In the genomic region with DNA sequence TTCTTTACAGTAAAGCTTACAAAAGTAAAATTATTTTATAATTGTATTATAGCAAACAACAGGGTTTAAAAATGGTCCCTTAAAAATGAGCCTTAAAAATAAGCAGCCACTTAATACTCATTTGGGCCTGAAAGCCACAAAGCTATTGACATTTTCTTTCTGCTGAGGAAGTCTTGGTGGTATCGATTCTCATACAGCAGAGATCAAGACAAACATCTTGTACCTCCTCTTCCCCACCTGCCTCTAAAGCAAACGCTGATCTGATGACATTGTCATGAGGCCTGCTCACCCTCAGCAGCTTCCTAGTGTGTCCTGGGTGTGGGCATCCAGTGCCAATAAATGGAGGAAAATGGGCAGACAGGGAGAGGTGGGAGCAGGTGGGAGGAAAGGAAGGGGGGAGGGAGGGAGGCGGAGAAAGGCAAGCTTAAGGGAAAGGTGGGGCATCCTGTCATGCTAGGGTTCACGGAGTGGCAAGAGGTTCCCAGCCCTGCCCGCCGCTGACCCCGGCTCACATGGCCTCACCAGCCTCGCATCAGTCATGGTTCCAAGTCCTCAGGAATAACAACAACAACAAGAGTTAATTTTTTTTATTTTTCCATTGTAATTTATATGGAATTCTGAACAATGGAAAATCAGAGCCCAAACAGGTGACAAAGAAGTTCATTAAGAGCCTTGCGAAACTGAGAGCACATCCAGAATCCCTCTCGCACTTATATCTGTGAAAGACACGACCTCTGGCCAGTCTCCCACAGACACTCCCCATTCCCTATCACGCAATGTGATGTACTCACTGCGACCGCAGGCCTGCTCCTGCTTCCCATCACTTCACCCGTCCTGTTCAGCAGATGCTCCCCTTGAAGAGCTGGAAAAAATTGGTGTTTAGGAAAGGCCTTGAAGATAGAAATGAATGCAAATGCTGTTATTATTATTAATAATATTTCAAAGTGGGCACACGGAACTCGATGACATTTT, we compare ENCODE assay signal across 15 cellular contexts. TPM values are rescaled to one million over a fixed set of nuclear protein-coding genes. Genes with fewer than 3 reads are reported as not detected.
DNase-seq lines count a peak whose midpoint lies in the region; ATAC-seq and TF ChIP-seq lines count a peak whose summit lies in the region.
"Had no signal": no experiment of that assay in that cellular context is flagged by ENCODE, and none has a peak within 500 bp of the region (broad histone marks: within the 10 kb centered on the region; RNA-seq: fewer than 3 reads in every experiment).

No MANE protein-coding gene starts in this region.

- POLR2A ChIA-PET in HEK293 (lab: Yijun Ruan, JAX), result no interaction called here

- CTCF ChIA-PET in HEK293 (lab: Yijun Ruan, JAX), result no interaction called here

- intact Hi-C loops in upper lobe of right lung (cut with DNase I), result no loop called here

- H3K9me3 ChIP-seq in HEK293 (ENCODE audit: control insufficient read depth, insufficient read depth, low read depth, low read length), result no peaks in the 10 kb centered on the region
- no peaks in the 10 kb centered on the region for H3K9me3 ChIP-seq in upper lobe of right lung
- H3K9me3 ChIP-seq: prostate gland, suprapubic skin had no signal

- no peaks in the 10 kb centered on the region for H3K9me3 Mint-ChIP-seq in stimulated activated naive CD8-positive, alpha-beta T cell treated with anti-CD3 and anti-CD28 coated beads, Interleukin-15, amount 100 ng/mL, for 72 hours
- H3K9me3 Mint-ChIP-seq: CD4-positive, alpha-beta memory T cell had no signal

- H3K27me3 Mint-ChIP-seq in stimulated activated naive CD8-positive, alpha-beta T cell treated with anti-CD3 and anti-CD28 coated beads, Interleukin-15, amount 100 ng/mL, for 72 hours, result peaks cover 18% of the 10 kb centered on the region
- H3K27me3 Mint-ChIP-seq: CD4-positive, alpha-beta memory T cell had no signal

- no peaks in the 10 kb centered on the region for H3K4me1 ChIP-seq in HEK293 (ENCODE audit: control insufficient read depth, insufficient read depth, low read length)
- H3K4me1 ChIP-seq in upper lobe of right lung, result no peaks in the 10 kb centered on the region
- H3K4me1 ChIP-seq: prostate gland, suprapubic skin had no signal

- H3K4me3 ChIP-seq in HEK293 (ENCODE audit: low read depth, low read length), result no peak overlapping the region
- no peak overlapping the region for H3K4me3 ChIP-seq in upper lobe of right lung
- H3K4me3 ChIP-seq: prostate gland, suprapubic skin had no signal

- H3K27ac ChIP-seq in HEK293 (ENCODE audit: extremely low read depth, low read depth, low read length) (no peak overlapping the region), upper lobe of right lung (no peak overlapping the region)
- H3K27ac ChIP-seq: prostate gland, suprapubic skin had no signal

- no peaks in the 10 kb centered on the region for H3K36me3 ChIP-seq in HEK293 (ENCODE audit: control insufficient read depth in 2 of 2, insufficient read depth in 1 of 2, low read length in 2 of 2)
- H3K36me3 ChIP-seq in upper lobe of right lung, result no peaks in the 10 kb centered on the region
- H3K36me3 ChIP-seq: prostate gland, suprapubic skin had no signal

- TF ChIP-seq CTCF in HEK293 (tag by site-specific recombination; IDR thresholded peaks at IDR 0.05) (no peak), upper lobe of right lung (IDR thresholded peaks at IDR 0.05) (no peak)

- DNase-seq in stimulated activated naive CD8-positive, alpha-beta T cell treated with anti-CD3 and anti-CD28 coated beads, Interleukin-15, amount 100 ng/mL, for 72 hours, result no peak
- DNase-seq in stimulated activated naive CD8-positive, alpha-beta T cell treated with anti-CD3 and anti-CD28 coated beads, Interleukin-15, Interleukin-2, amounts not matched to agents 100 U/mL and 50 U/mL, for 24 hours, result no peak
- DNase-seq in amniotic epithelial cell (ENCODE audit: low read depth) (peak; percentile 91), upper lobe of right lung (peak; percentile 22), cortex of kidney (lab: John Stamatoyannopoulos, UW) (no peak), LoVo (ENCODE audit: low spot score) (no peak)
- DNase-seq: CD4-positive, alpha-beta memory T cell; dermis blood vessel endothelial cell; kidney; NCI-H187 had no signal

- H3K27me3 ChIP-seq in upper lobe of right lung, result no peaks in the 10 kb centered on the region

- ATAC-seq in stimulated activated naive CD8-positive, alpha-beta T cell treated with anti-CD3 and anti-CD28 coated beads, Interleukin-15, amount 100 ng/mL, for 72 hours, result peak; percentile 81
- no peak for ATAC-seq in stimulated activated naive CD8-positive, alpha-beta T cell treated with anti-CD3 and anti-CD28 coated beads, Interleukin-15, Interleukin-2, amounts not matched to agents 100 U/mL and 50 U/mL, for 24 hours
- ATAC-seq in upper lobe of right lung (no peak), GM21423 (IDR thresholded peaks at IDR 0.05; ENCODE audit: unreplicated experiment) (no peak)
- ATAC-seq: esophagus mucosa had no signal

- no peak overlapping the region for H3K4me3 Mint-ChIP-seq in stimulated activated naive CD8-positive, alpha-beta T cell treated with anti-CD3 and anti-CD28 coated beads, Interleukin-15, amount 100 ng/mL, for 72 hours

- no peak overlapping the region for H3K27ac Mint-ChIP-seq in stimulated activated naive CD8-positive, alpha-beta T cell treated with anti-CD3 and anti-CD28 coated beads, Interleukin-15, amount 100 ng/mL, for 72 hours

- peaks cover 26% of the 10 kb centered on the region for H3K4me1 Mint-ChIP-seq in stimulated activated naive CD8-positive, alpha-beta T cell treated with anti-CD3 and anti-CD28 coated beads, Interleukin-15, amount 100 ng/mL, for 72 hours

TF ChIP-seq in HEK293, 187 proteins besides CTCF, POLR2A, EP300 and RAD21:
- TF ChIP-seq OSR2 (tag by site-specific recombination; IDR thresholded peaks at IDR 0.05) (no peak), ZFHX2 (tag by site-specific recombination; conservative IDR thresholded peaks at IDR 0.05) (peak; percentile 61), EGR2 (tag by site-specific recombination; IDR thresholded peaks at IDR 0.05; ENCODE audit: low read depth) (peak; percentile 81)
TF ChIP-seq in HEK293: peak in this region for 2.

RNA-seq across cellular contexts. Expression of gene ATP11A, which starts 15.1 kb away (rescaled TPM):
- 377 TPM for total RNA-seq in upper lobe of right lung

Comparison
In these comparisons a context has a peak if more than half of its experiments do, and no peak if none do; other contexts are left out.
1. DNase-seq: peak in amniotic epithelial cell (single experiment) and upper lobe of right lung (single experiment); none in stimulated activated naive CD8-positive, alpha-beta T cell treated with anti-CD3 and anti-CD28 coated beads, Interleukin-15, amount 100 ng/mL, for 72 hours (0 of 2), stimulated activated naive CD8-positive, alpha-beta T cell treated with anti-CD3 and anti-CD28 coated beads, Interleukin-15, Interleukin-2, amounts not matched to agents 100 U/mL and 50 U/mL, for 24 hours (single experiment), cortex of kidney (single experiment) and LoVo (single experiment).